In the genomic region with DNA sequence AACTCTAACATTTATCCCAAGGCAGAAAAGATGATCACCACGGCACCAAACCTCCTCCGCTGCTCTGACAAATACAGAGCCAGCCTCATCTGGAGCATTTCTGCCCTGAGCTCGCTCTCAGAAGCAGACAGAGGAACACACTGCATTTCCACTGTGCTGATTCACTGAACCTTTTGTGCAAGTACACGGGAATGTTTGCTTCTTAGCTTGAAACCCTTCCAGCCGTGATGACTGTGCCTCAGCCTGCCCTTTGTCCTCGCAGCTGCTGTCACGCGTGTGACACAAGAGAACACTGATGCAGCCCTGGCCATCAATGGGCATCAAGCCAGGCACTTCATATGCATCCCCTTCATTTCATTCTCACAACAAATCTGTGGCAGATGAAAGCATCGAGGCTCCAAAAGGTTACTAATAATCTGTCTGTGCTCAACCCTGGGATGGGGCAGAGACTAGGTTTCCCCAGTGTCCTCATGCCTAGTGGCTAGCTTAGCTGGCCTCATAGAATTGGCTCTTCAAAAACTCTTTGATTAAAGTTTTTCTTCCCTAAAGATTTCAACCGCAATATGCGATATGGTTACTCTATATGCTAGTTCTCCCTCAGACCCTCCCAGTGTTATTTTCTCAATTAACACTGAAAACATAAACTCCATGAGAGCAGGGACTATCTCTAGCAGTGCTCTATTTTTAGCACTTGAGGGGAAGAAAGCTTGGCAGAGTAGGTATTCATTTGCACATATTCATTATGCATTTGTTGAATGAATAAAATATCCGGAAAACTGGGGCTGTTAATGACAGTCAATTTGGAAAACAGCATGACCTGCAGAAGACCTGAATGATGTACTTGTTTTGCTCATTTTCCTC, we compare ENCODE assay signal across 1 cellular context.
TF ChIP-seq lines count a peak whose summit lies in the region.

No MANE protein-coding gene starts in this region.

TF ChIP-seq in HepG2, 621 proteins besides CTCF, POLR2A, EP300 and RAD21 (continued from another document):
- TF ChIP-seq ZNF512B (CRISPR knock-in tag; IDR thresholded peaks at IDR 0.05; ENCODE audit: borderline replicate concordance) (0 out of 2 replicates have a peak, but pooled peaks have one; percentile 46), SP1 (IDR thresholded peaks at IDR 0.05) (no peak), SP1 (CRISPR knock-in tag; IDR thresholded peaks at IDR 0.05) (0 out of 2 replicates have a peak, but pooled peaks have one; percentile 16), KAT8 (CRISPR knock-in tag; IDR thresholded peaks at IDR 0.05) (peak; percentile 59; the same call in 1 of the 2 replicates), ZNF331 (CRISPR knock-in tag; IDR thresholded peaks at IDR 0.05) (peak; percentile 64), NRL (CRISPR knock-in tag; IDR thresholded peaks at IDR 0.05; ENCODE audit: borderline replicate concordance) (0 out of 2 replicates have a peak, but pooled peaks have one; percentile 24), LBX2 (CRISPR knock-in tag; IDR thresholded peaks at IDR 0.05; ENCODE audit: borderline replicate concordance) (no peak), ETV6 (CRISPR knock-in tag; conservative IDR thresholded peaks at IDR 0.05) (no peak), ARNTL (CRISPR knock-in tag; IDR thresholded peaks at IDR 0.05) (0 out of 2 replicates have a peak, but pooled peaks have one; percentile 71), NR2F2 (IDR thresholded peaks at IDR 0.05; ENCODE audit: borderline replicate concordance, low read depth) (no peak), XRCC5 (optimal IDR thresholded peaks at IDR 0.05; ENCODE audit: low read length) (peak; percentile 52), ZNF292 (CRISPR knock-in tag; IDR thresholded peaks at IDR 0.05; ENCODE audit: borderline replicate concordance, low read depth) (peak; percentile 99), ZNF230 (CRISPR knock-in tag; IDR thresholded peaks at IDR 0.05) (no peak), DDIT3 (CRISPR knock-in tag; IDR thresholded peaks at IDR 0.05) (no peak), ZBTB33 (CRISPR knock-in tag; IDR thresholded peaks at IDR 0.05) (peak; percentile 71; the same call in 1 of the 2 replicates), ELF3 (CRISPR knock-in tag; IDR thresholded peaks at IDR 0.05) (peak; percentile 37), KLF13 (CRISPR knock-in tag; IDR thresholded peaks at IDR 0.05) (no peak), FOXO1 (CRISPR knock-in tag; IDR thresholded peaks at IDR 0.05) (peak; percentile 63), ZFP36L1 (CRISPR knock-in tag; IDR thresholded peaks at IDR 0.05) (0 out of 2 replicates have a peak, but pooled peaks have one; percentile 35), ZMYM3 (CRISPR knock-in tag; IDR thresholded peaks at IDR 0.05) (peak; percentile 80; the same call in 1 of the 2 replicates), ZNF543 (CRISPR knock-in tag; IDR thresholded peaks at IDR 0.05) (0 out of 2 replicates have a peak, but pooled peaks have one; percentile 37), NCOA2 (CRISPR knock-in tag; IDR thresholded peaks at IDR 0.05) (peak; percentile 48; the same call in 1 of the 2 replicates), KMT2A (CRISPR knock-in tag; IDR thresholded peaks at IDR 0.05) (peak; percentile 84)
- TF ChIP-seq, protein P1, sequence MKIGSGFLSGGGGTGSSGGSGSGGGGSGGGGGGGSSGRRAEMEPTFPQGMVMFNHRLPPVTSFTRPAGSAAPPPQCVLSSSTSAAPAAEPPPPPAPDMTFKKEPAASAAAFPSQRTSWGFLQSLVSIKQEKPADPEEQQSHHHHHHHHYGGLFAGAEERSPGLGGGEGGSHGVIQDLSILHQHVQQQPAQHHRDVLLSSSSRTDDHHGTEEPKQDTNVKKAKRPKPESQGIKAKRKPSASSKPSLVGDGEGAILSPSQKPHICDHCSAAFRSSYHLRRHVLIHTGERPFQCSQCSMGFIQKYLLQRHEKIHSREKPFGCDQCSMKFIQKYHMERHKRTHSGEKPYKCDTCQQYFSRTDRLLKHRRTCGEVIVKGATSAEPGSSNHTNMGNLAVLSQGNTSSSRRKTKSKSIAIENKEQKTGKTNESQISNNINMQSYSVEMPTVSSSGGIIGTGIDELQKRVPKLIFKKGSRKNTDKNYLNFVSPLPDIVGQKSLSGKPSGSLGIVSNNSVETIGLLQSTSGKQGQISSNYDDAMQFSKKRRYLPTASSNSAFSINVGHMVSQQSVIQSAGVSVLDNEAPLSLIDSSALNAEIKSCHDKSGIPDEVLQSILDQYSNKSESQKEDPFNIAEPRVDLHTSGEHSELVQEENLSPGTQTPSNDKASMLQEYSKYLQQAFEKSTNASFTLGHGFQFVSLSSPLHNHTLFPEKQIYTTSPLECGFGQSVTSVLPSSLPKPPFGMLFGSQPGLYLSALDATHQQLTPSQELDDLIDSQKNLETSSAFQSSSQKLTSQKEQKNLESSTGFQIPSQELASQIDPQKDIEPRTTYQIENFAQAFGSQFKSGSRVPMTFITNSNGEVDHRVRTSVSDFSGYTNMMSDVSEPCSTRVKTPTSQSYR (CRISPR knock-in tag; IDR thresholded peaks at IDR 0.05; ENCODE audit: borderline replicate concordance), result peak; percentile 51; the same call in 1 of the 2 replicates
- TF ChIP-seq, protein P2, sequence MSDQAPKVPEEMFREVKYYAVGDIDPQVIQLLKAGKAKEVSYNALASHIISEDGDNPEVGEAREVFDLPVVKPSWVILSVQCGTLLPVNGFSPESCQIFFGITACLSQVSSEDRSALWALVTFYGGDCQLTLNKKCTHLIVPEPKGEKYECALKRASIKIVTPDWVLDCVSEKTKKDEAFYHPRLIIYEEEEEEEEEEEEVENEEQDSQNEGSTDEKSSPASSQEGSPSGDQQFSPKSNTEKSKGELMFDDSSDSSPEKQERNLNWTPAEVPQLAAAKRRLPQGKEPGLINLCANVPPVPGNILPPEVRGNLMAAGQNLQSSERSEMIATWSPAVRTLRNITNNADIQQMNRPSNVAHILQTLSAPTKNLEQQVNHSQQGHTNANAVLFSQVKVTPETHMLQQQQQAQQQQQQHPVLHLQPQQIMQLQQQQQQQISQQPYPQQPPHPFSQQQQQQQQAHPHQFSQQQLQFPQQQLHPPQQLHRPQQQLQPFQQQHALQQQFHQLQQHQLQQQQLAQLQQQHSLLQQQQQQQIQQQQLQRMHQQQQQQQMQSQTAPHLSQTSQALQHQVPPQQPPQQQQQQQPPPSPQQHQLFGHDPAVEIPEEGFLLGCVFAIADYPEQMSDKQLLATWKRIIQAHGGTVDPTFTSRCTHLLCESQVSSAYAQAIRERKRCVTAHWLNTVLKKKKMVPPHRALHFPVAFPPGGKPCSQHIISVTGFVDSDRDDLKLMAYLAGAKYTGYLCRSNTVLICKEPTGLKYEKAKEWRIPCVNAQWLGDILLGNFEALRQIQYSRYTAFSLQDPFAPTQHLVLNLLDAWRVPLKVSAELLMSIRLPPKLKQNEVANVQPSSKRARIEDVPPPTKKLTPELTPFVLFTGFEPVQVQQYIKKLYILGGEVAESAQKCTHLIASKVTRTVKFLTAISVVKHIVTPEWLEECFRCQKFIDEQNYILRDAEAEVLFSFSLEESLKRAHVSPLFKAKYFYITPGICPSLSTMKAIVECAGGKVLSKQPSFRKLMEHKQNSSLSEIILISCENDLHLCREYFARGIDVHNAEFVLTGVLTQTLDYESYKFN (CRISPR knock-in tag; conservative IDR thresholded peaks at IDR 0.05), result peak; percentile 55; the same call in 1 of the 2 replicates
- TF ChIP-seq, protein P3, sequence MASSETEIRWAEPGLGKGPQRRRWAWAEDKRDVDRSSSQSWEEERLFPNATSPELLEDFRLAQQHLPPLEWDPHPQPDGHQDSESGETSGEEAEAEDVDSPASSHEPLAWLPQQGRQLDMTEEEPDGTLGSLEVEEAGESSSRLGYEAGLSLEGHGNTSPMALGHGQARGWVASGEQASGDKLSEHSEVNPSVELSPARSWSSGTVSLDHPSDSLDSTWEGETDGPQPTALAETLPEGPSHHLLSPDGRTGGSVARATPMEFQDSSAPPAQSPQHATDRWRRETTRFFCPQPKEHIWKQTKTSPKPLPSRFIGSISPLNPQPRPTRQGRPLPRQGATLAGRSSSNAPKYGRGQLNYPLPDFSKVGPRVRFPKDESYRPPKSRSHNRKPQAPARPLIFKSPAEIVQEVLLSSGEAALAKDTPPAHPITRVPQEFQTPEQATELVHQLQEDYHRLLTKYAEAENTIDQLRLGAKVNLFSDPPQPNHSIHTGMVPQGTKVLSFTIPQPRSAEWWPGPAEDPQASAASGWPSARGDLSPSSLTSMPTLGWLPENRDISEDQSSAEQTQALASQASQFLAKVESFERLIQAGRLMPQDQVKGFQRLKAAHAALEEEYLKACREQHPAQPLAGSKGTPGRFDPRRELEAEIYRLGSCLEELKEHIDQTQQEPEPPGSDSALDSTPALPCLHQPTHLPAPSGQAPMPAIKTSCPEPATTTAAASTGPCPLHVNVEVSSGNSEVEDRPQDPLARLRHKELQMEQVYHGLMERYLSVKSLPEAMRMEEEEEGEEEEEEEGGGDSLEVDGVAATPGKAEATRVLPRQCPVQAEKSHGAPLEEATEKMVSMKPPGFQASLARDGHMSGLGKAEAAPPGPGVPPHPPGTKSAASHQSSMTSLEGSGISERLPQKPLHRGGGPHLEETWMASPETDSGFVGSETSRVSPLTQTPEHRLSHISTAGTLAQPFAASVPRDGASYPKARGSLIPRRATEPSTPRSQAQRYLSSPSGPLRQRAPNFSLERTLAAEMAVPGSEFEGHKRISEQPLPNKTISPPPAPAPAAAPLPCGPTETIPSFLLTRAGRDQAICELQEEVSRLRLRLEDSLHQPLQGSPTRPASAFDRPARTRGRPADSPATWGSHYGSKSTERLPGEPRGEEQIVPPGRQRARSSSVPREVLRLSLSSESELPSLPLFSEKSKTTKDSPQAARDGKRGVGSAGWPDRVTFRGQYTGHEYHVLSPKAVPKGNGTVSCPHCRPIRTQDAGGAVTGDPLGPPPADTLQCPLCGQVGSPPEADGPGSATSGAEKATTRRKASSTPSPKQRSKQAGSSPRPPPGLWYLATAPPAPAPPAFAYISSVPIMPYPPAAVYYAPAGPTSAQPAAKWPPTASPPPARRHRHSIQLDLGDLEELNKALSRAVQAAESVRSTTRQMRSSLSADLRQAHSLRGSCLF (CRISPR knock-in tag; IDR thresholded peaks at IDR 0.05; ENCODE audit: borderline replicate concordance), result no peak
TF ChIP-seq in HepG2: peak in this region for 130.
